8 cellular contexts compared by ENCODE assay signal in the genomic region with DNA sequence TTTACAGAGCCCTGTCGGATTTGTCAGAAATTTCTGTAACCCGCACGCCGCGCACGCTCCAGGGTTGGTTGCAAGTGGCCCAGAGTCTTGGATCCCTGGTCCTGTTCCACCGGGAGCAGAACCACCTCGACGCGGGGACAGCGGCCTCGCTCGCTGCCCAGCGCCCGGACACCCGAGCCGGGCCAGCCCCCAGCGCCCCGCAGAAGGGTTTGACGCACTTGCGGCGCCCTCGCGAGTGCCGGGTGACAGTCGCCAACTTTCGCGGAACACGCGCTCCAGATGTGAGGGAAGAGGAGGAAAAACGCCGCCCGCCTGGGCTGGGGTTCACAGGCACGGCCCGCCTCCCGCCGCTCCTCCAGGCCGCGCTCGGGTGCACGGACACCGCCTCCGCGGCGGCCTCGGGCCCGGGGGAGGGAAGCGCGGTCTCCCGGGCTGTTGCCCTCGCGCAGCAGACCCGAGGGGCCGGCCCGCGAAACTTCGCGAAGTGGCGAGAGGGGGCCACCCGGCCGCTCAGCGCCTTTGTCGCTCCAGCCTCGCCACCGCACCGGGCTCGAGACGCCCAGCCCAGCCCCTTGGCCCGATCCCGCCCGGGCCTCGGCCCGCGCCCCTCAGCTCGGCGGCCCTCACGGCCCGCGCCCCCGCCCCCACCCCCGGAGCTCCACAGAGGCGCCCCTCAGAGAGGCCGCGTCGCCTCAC. TPM values are rescaled to one million over a fixed set of nuclear protein-coding genes. Genes with fewer than 3 reads are reported as not detected.
A peak's percentile ranks its signal among the peaks of the same experiment; 100 is the strongest.
DNase-seq lines count a peak whose midpoint lies in the region; ATAC-seq lines count a peak whose summit lies in the region.

No MANE protein-coding gene starts in this region.

- H3K27me3 Mint-ChIP-seq in stimulated activated naive CD8-positive, alpha-beta T cell treated with anti-CD3 and anti-CD28 coated beads, Interleukin-15, amount 100 ng/mL, for 72 hours = no peaks in the 10 kb centered on the region

- H3K9me3 Mint-ChIP-seq in stimulated activated naive CD8-positive, alpha-beta T cell treated with anti-CD3 and anti-CD28 coated beads, Interleukin-15, amount 100 ng/mL, for 72 hours = peaks cover 0 to 3% of the 10 kb centered on the region in 2 donors

- peak overlapping the region; percentile 90 to 97 for H3K27ac ChIP-seq in esophagus (ENCODE audit: low read depth in 2 of 2, low read length in 1 of 2)
- peak overlapping the region; percentile 89 to 90 for H3K27ac ChIP-seq in mucosa of rectum (ENCODE audit: low read depth in 2 of 2, low read length in 2 of 2)

- peaks cover 47% of the 10 kb centered on the region for H3K4me1 Mint-ChIP-seq in stimulated activated naive CD8-positive, alpha-beta T cell treated with anti-CD3 and anti-CD28 coated beads, Interleukin-15, amount 100 ng/mL, for 72 hours

- peak overlapping the region; percentile 32 to 82 for H3K9ac ChIP-seq in mucosa of rectum (ENCODE audit: low read depth in 1 of 2, low read length in 2 of 2)

- peak; percentile 54 for DNase-seq in ELR (ENCODE audit: low read depth)
- peak; percentile 28 for DNase-seq in HuH-7 (ENCODE audit: low spot score)
- DNase-seq in activated CD8-positive, alpha-beta memory T cell treated with anti-CD3 and anti-CD28 coated beads for 1 hour (ENCODE audit: extremely low read depth in 1 of 2, low read depth in 1 of 2) = peak; percentile 3 to 8
- DNase-seq in stimulated activated naive CD8-positive, alpha-beta T cell treated with anti-CD3 and anti-CD28 coated beads, Interleukin-15, amount 100 ng/mL, for 72 hours = peak; percentile 39 to 44
- DNase-seq in foreskin melanocyte = no peak

- H3K36me3 ChIP-seq in esophagus (ENCODE audit: control insufficient read depth in 2 of 2, insufficient read depth in 2 of 2, low read length in 1 of 2) (peaks cover 0 to 1% of the 10 kb centered on the region in 2 donors), mucosa of rectum (ENCODE audit: control insufficient read depth in 2 of 2, insufficient read depth in 2 of 2, low read length in 2 of 2) (peaks cover 0 to 4% of the 10 kb centered on the region in 2 donors)

- 0 to 1% methylated on average over 50 to 85 of the region's 85 CpGs for WGBS in esophagus, 2 donors

- peak overlapping the region; percentile 95 to 98 for H3K27ac Mint-ChIP-seq in stimulated activated naive CD8-positive, alpha-beta T cell treated with anti-CD3 and anti-CD28 coated beads, Interleukin-15, amount 100 ng/mL, for 72 hours

- ATAC-seq in GM21526 (IDR thresholded peaks at IDR 0.05; ENCODE audit: low FRiP score, unreplicated experiment) = peak; percentile 45
- ATAC-seq in stimulated activated naive CD8-positive, alpha-beta T cell treated with anti-CD3 and anti-CD28 coated beads, Interleukin-15, amount 100 ng/mL, for 72 hours = peak; percentile 52

- peak overlapping the region; percentile 70 to 81 for H3K4me3 ChIP-seq in esophagus (ENCODE audit: low read depth in 1 of 2, low read length in 2 of 2)
- H3K4me3 ChIP-seq in mucosa of rectum (ENCODE audit: low read length in 2 of 2) = peak overlapping the region; percentile 70 to 80

- H3K27me3 ChIP-seq in esophagus (ENCODE audit: control insufficient read depth in 1 of 2, insufficient read depth in 2 of 2, low read length in 2 of 2) = no peaks in the 10 kb centered on the region
- H3K27me3 ChIP-seq in mucosa of rectum (ENCODE audit: control insufficient read depth in 2 of 2, insufficient read depth in 2 of 2, low read length in 2 of 2) = no peaks in the 10 kb centered on the region

- H3K4me3 Mint-ChIP-seq in stimulated activated naive CD8-positive, alpha-beta T cell treated with anti-CD3 and anti-CD28 coated beads, Interleukin-15, amount 100 ng/mL, for 72 hours = peak overlapping the region; percentile 89 to 95

- H3K4me1 ChIP-seq in esophagus (ENCODE audit: control insufficient read depth in 2 of 2, insufficient read depth in 2 of 2, low read length in 1 of 2) (peaks cover 0 to 2% of the 10 kb centered on the region in 2 donors), mucosa of rectum (ENCODE audit: control insufficient read depth in 2 of 2, insufficient read depth in 2 of 2, low read length in 2 of 2) (no peaks in the 10 kb centered on the region)

- H3K9me3 ChIP-seq in esophagus (ENCODE audit: control insufficient read depth in 2 of 2, insufficient read depth in 1 of 2, low read depth in 1 of 2, low read length in 1 of 2) = no peaks in the 10 kb centered on the region
- H3K9me3 ChIP-seq in mucosa of rectum (ENCODE audit: control insufficient read depth in 2 of 2, low read length in 2 of 2) = no peaks in the 10 kb centered on the region

RNA-seq across cellular contexts. Expression of gene RNF216, which starts 0.5 kb away (rescaled TPM):
- polyA plus RNA-seq in esophagus = 1 to 10 TPM; 6.0 to 7.7 TPM
